Comparison of ENCODE assay signal across 9 cellular contexts in the genomic region with DNA sequence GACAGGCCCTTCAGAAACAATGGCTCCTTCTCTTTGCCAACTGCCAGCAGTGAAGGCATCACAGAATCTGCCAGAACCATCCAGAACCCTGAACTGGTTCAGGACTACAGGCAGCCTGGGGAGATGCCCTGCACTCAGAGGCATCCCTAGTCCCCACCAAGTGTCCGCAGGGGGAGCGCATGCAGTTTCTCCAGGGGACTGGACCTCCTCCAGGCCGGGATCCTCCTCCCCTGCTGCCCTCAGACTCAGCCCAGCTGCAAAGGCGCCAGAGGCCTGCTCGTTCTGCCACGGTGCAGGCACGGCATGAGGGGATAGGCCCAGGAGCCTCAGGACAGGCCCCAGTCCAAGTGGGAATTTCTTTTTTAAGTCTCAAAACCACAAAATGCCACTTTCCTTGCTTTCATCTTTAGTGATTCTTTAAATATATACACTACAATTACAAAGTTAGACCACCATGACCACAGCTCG.
DNase-seq lines count a peak whose midpoint lies in the region; ATAC-seq, FAIRE-seq and TF ChIP-seq lines count a peak whose summit lies in the region.
"Had no signal": no experiment of that assay in that cellular context is flagged by ENCODE, and none has a peak within 500 bp of the region (broad histone marks: within the 10 kb centered on the region; RNA-seq: fewer than 3 reads in every experiment).

No MANE protein-coding gene starts in this region.

- intact Hi-C loops in PC-9 (cut with micrococcal nuclease; ENCODE audit: unreplicated experiment): no loop called here

- no peaks in the 10 kb centered on the region for H3K9me3 Mint-ChIP-seq in activated naive CD8-positive, alpha-beta T cell treated with anti-CD3 and anti-CD28 coated beads, Interleukin-2, amount 10 ng/mL, durations not matched to agents 7 days and 5 days

- no peak for FAIRE-seq in GM12892 (lab: Jason Lieb, UNC)

- H3K36me3 ChIP-seq in neutrophil (peaks cover 30% of the 10 kb centered on the region), PC-9 (ENCODE audit: low read depth) (no peaks in the 10 kb centered on the region)
- H3K36me3 ChIP-seq: tibial artery had no signal

- no TSS peak for BruUV-seq in PC-9 (replicated peaks; lab: Mats Ljungman, UMichigan)

- H3K27me3 ChIP-seq in neutrophil (no peaks in the 10 kb centered on the region), PC-9 (ENCODE audit: insufficient read depth, low read depth) (no peaks in the 10 kb centered on the region)
- H3K27me3 ChIP-seq: tibial artery had no signal

- H3K9me3 ChIP-seq in neutrophil: no peaks in the 10 kb centered on the region
- no peaks in the 10 kb centered on the region for H3K9me3 ChIP-seq in PC-9 (ENCODE audit: insufficient read depth, low read depth)
- H3K9me3 ChIP-seq: tibial artery had no signal

- peaks cover 84% of the 10 kb centered on the region for H3K4me1 Mint-ChIP-seq in activated naive CD8-positive, alpha-beta T cell treated with anti-CD3 and anti-CD28 coated beads, Interleukin-2, amount 10 ng/mL, durations not matched to agents 7 days and 5 days

- H3K4me1 ChIP-seq in neutrophil (ENCODE audit: control insufficient read depth in 1 of 2, insufficient read depth in 1 of 2, low read depth in 1 of 2, low read length in 1 of 2) (peaks cover 47 to 71% of the 10 kb centered on the region in 2 experiments), PC-9 (replicated peaks; ENCODE audit: insufficient read depth) (peaks cover 3% of the 10 kb centered on the region)
- H3K4me1 ChIP-seq: tibial artery had no signal

- H3K79me2 ChIP-seq in PC-9 (ENCODE audit: low read depth): no peaks in the 10 kb centered on the region

- H3K9me2 ChIP-seq in PC-9 (ENCODE audit: insufficient read depth): no peaks in the 10 kb centered on the region

- POLR2A ChIA-PET in activated naive CD8-positive, alpha-beta T cell treated with anti-CD3 and anti-CD28 coated beads, Interleukin-2, amount 10 ng/mL, durations not matched to agents 7 days and 5 days (lab: Charles Lee): interaction anchor here (0.6 to 1.7 kb wide), 12 partner anchors 8 to 123 kb away, joined by 3 to 7 read pairs (median 4); no protein-coding TSS in a partner anchor
- POLR2A ChIA-PET in PC-9 (lab: Charles Lee; ENCODE audit: unreplicated experiment): no interaction called here

- peak overlapping the region; percentile 19 to 31 for H3K4me3 ChIP-seq in neutrophil (ENCODE audit: low read depth in 1 of 2, low read length in 1 of 2)
- H3K4me3 ChIP-seq in PC-9: no peak overlapping the region
- H3K4me3 ChIP-seq: tibial artery had no signal

- H3K27ac ChIP-seq in neutrophil (peak overlapping the region; percentile 77), PC-9 (no peak overlapping the region)
- H3K27ac ChIP-seq: tibial artery had no signal

- H2AFZ ChIP-seq in PC-9: no peak overlapping the region

- H3K27me3 Mint-ChIP-seq in activated naive CD8-positive, alpha-beta T cell treated with anti-CD3 and anti-CD28 coated beads, Interleukin-2, amount 10 ng/mL, durations not matched to agents 7 days and 5 days: no peaks in the 10 kb centered on the region

- CTCF ChIA-PET in PC-9 (lab: Charles Lee): no interaction called here

- H3K4me2 ChIP-seq in PC-9: no peak overlapping the region

- TF ChIP-seq CTCF in neutrophil (IDR thresholded peaks at IDR 0.05) (no peak), PC-9 (conservative IDR thresholded peaks at IDR 0.05) (no peak)

- peak overlapping the region; percentile 86 for H3K27ac Mint-ChIP-seq in activated naive CD8-positive, alpha-beta T cell treated with anti-CD3 and anti-CD28 coated beads, Interleukin-2, amount 10 ng/mL, durations not matched to agents 7 days and 5 days

- peak; percentile 24; the same call in 1 of the 2 replicates for TF ChIP-seq POLR2A in GM12892 (IDR thresholded peaks at IDR 0.05; ENCODE audit: low read depth, low read length)

- DNase-seq in GM12892 (ENCODE audit: insufficient read length) (no peak), kidney tubule cell (ENCODE audit: low spot score) (no peak), PC-9 (no peak), UCSD-AML1 (lab: John Stamatoyannopoulos, UW; ENCODE audit: unreplicated experiment) (no peak), retina (no peak)
- no peak for DNase-seq in activated naive CD8-positive, alpha-beta T cell treated with anti-CD3 and anti-CD28 coated beads, Interleukin-2, amount 10 ng/mL, durations not matched to agents 7 days and 5 days
- DNase-seq: tibial artery had no signal

- peak overlapping the region; percentile 49 for H3K4me3 Mint-ChIP-seq in activated naive CD8-positive, alpha-beta T cell treated with anti-CD3 and anti-CD28 coated beads, Interleukin-2, amount 10 ng/mL, durations not matched to agents 7 days and 5 days

- H3K36me3 Mint-ChIP-seq in activated naive CD8-positive, alpha-beta T cell treated with anti-CD3 and anti-CD28 coated beads, Interleukin-2, amount 10 ng/mL, durations not matched to agents 7 days and 5 days: peaks cover 24% of the 10 kb centered on the region

- ATAC-seq in HG02884 (IDR thresholded peaks at IDR 0.05; ENCODE audit: unreplicated experiment): peak; percentile 2
- ATAC-seq in activated naive CD8-positive, alpha-beta T cell treated with anti-CD3 and anti-CD28 coated beads, Interleukin-2, amount 10 ng/mL, durations not matched to agents 7 days and 5 days (ENCODE audit: low read depth): no peak

- peaks cover 3% of the 10 kb centered on the region; the same call in 1 of the 2 replicates for H3F3A ChIP-seq in PC-9 (ENCODE audit: insufficient read depth, low read depth)

- no peaks in the 10 kb centered on the region; the same call in 1 of the 2 replicates for H4K20me1 ChIP-seq in PC-9 (ENCODE audit: insufficient read depth)
